In the genomic region with DNA sequence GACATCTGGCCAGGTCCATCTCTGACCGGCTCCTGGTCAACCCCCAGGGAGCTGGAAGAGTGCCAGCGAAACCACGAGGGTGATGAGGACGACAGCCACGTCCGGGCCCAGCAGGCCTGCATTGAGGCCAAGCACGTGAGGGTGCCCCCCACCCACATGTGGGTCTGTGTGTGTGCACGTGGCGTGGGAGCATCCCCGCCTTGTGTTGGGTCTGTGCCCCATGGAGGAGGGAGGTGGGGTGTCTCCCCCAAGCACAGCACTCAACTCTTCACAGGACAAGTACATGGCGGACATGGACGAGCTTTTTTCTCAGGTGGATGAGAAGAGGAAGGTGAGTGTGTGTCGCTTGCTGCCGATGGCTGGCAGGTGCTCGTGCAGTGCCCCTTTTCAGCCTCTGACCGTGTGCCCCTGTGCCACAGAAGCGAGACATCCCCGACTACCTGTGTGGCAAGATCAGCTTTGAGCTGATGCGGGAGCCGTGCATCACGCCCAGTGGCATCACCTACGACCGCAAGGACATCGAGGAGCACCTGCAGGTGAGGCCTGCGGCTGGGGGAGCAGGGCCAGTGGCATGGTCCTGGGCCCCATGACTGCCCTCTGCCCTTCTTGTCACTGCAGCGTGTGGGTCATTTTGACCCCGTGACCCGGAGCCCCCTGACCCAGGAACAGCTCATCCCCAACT, we compare ENCODE assay signal across 9 cellular contexts. TPM values are rescaled to one million over a fixed set of nuclear protein-coding genes. Genes with fewer than 3 reads are reported as not detected.
DNase-seq lines count a peak whose midpoint lies in the region; ATAC-seq, FAIRE-seq and TF ChIP-seq lines count a peak whose summit lies in the region.
"Had no signal": no experiment of that assay in that cellular context is flagged by ENCODE, and none has a peak within 500 bp of the region (broad histone marks: within the 10 kb centered on the region; RNA-seq: fewer than 3 reads in every experiment).

No MANE protein-coding gene starts in this region.

- peaks cover 23% of the 10 kb centered on the region for H3K27me3 Mint-ChIP-seq in GM23338 (ENCODE audit: insufficient read depth, low read depth, poor library complexity)
- H3K27me3 Mint-ChIP-seq in activated CD8-positive, alpha-beta T cell treated with anti-CD3 and anti-CD28 coated beads, Interleukin-2, amount 10 ng/mL, durations not matched to agents 7 days and 5 days (ENCODE audit: low read depth) = no peaks in the 10 kb centered on the region

- no peak overlapping the region for H2AFZ ChIP-seq in GM23338

- ATAC-seq in GM23338 = no peak
- ATAC-seq in activated CD8-positive, alpha-beta T cell treated with anti-CD3 and anti-CD28 coated beads, Interleukin-2, amount 10 ng/mL, durations not matched to agents 7 days and 5 days = no peak
- no peak for ATAC-seq in HG02884 (IDR thresholded peaks at IDR 0.05; ENCODE audit: unreplicated experiment)
- ATAC-seq in HG02970 (IDR thresholded peaks at IDR 0.05; ENCODE audit: low FRiP score, unreplicated experiment) = no peak

- no peak for FAIRE-seq in HTR-8/SVneo (lab: Jason Lieb, UNC)
- FAIRE-seq: endometrium had no signal

- peaks cover 14% of the 10 kb centered on the region; the same call in 1 of the 2 replicates for H4K20me1 ChIP-seq in GM23338 (replicated peaks; ENCODE audit: insufficient read depth)

- no peak overlapping the region for H3K27ac Mint-ChIP-seq in GM23338
- peak overlapping the region; percentile 61 for H3K27ac Mint-ChIP-seq in activated CD8-positive, alpha-beta T cell treated with anti-CD3 and anti-CD28 coated beads, Interleukin-2, amount 10 ng/mL, durations not matched to agents 7 days and 5 days

- H3K4me1 ChIP-seq in GM23338 (ENCODE audit: insufficient read depth) = peaks cover 13% of the 10 kb centered on the region; the same call in 1 of the 2 replicates

- peaks cover 23% of the 10 kb centered on the region for H3K4me1 Mint-ChIP-seq in GM23338
- H3K4me1 Mint-ChIP-seq in activated CD8-positive, alpha-beta T cell treated with anti-CD3 and anti-CD28 coated beads, Interleukin-2, amount 10 ng/mL, durations not matched to agents 7 days and 5 days (ENCODE audit: low read depth) = peaks cover 44% of the 10 kb centered on the region

- H3F3A ChIP-seq in GM23338 (replicated peaks; ENCODE audit: low read depth) = peaks cover 24% of the 10 kb centered on the region

- no peaks in the 10 kb centered on the region; the same call in 1 of the 2 replicates for H3K36me3 ChIP-seq in GM23338 (ENCODE audit: insufficient read depth)

- POLR2A ChIA-PET in activated CD8-positive, alpha-beta T cell treated with anti-CD3 and anti-CD28 coated beads, Interleukin-2, amount 10 ng/mL, durations not matched to agents 7 days and 5 days (lab: Charles Lee) = interaction anchor here (1.3 to 2.4 kb wide), 4 partner anchors 8 to 13 kb away, joined by 3 to 15 read pairs (median 7); a partner anchor contains a TSS

- H3K27ac ChIP-seq in 22Rv1 = peak overlapping the region; percentile 98
- H3K27ac ChIP-seq in GM23338 (ENCODE audit: low read depth) = no peak overlapping the region

- TF ChIP-seq CTCF in 22Rv1 (IDR thresholded peaks at IDR 0.05) = no peak
- no peak for TF ChIP-seq CTCF in GM23338 (conservative IDR thresholded peaks at IDR 0.05; ENCODE audit: low read depth in 2 of 2)

- peak overlapping the region; percentile 71; the same call in 1 of the 2 replicates for H3K4me3 ChIP-seq in GM23338

- CTCF ChIA-PET in activated CD8-positive, alpha-beta T cell treated with anti-CD3 and anti-CD28 coated beads, Interleukin-2, amount 10 ng/mL, durations not matched to agents 7 days and 5 days (lab: Charles Lee) = interaction anchor here (0.9 to 1.7 kb wide), 2 partner anchors 14 to 103 kb away, joined by 3 to 8 read pairs; a partner anchor contains a TSS

- peak overlapping the region; percentile 84 for H3K4me3 Mint-ChIP-seq in GM23338
- peak overlapping the region; percentile 76 for H3K4me3 Mint-ChIP-seq in activated CD8-positive, alpha-beta T cell treated with anti-CD3 and anti-CD28 coated beads, Interleukin-2, amount 10 ng/mL, durations not matched to agents 7 days and 5 days

- H3K79me2 ChIP-seq in GM23338 (replicated peaks; ENCODE audit: insufficient read depth) = peaks cover 9% of the 10 kb centered on the region; the same call in 1 of the 2 replicates

- peaks cover 31% of the 10 kb centered on the region for H3K36me3 Mint-ChIP-seq in GM23338 (ENCODE audit: low read depth)
- peaks cover 28% of the 10 kb centered on the region for H3K36me3 Mint-ChIP-seq in activated CD8-positive, alpha-beta T cell treated with anti-CD3 and anti-CD28 coated beads, Interleukin-2, amount 10 ng/mL, durations not matched to agents 7 days and 5 days (ENCODE audit: low read depth)

- H3K9me3 Mint-ChIP-seq in GM23338 = no peaks in the 10 kb centered on the region; the same call in 1 of the 3 replicates
- H3K9me3 Mint-ChIP-seq in activated CD8-positive, alpha-beta T cell treated with anti-CD3 and anti-CD28 coated beads, Interleukin-2, amount 10 ng/mL, durations not matched to agents 7 days and 5 days (ENCODE audit: insufficient read depth) = no peaks in the 10 kb centered on the region

- no peaks in the 10 kb centered on the region for H3K9me2 ChIP-seq in GM23338 (ENCODE audit: insufficient read depth)

- H3K27me3 ChIP-seq in GM23338 (ENCODE audit: insufficient read depth) = no peaks in the 10 kb centered on the region

- no peak for DNase-seq in GM23338 (ENCODE audit: low spot score)
- DNase-seq in activated CD8-positive, alpha-beta T cell treated with anti-CD3 and anti-CD28 coated beads, Interleukin-2, amount 10 ng/mL, durations not matched to agents 7 days and 5 days = no peak
- DNase-seq in iris pigment epithelial cell (ENCODE audit: low read depth) = peak; percentile 38
- no peak for DNase-seq in NCI-H446 treated with DMSO at 0.1 percent for 48 hours (lab: John Stamatoyannopoulos, UW)
- DNase-seq in HTR-8/SVneo (ENCODE audit: insufficient read length, low spot score) = no peak

- peak overlapping the region; percentile 86 for H3K4me2 ChIP-seq in GM23338

TF ChIP-seq in GM23338, 12 proteins besides CTCF, POLR2A, EP300 and RAD21:
- peak; percentile 3; the same call in 1 of the 2 replicates for TF ChIP-seq POLR2AphosphoS5 (IDR thresholded peaks at IDR 0.05; ENCODE audit: low read depth)
- no peak for TF ChIP-seq EZH2phosphoT487 (IDR thresholded peaks at IDR 0.05; ENCODE audit: unreplicated experiment)

RNA-seq across cellular contexts. Expression of a gene that starts 1.7 kb away (rescaled TPM):
- 108 and 123 TPM in 2 replicates for total RNA-seq in GM23338 (2014; rRNA removed; shearing (Covaris generic))
- 91.7 and 107 TPM in 2 replicates for polyA plus RNA-seq in GM23338 (2016; fragmentation: Nextera tagmentation; extraction: Ambion mirVana)
- 10 to 100 TPM; 80.4 to 86.4 TPM for total RNA-seq in activated CD8-positive, alpha-beta T cell treated with anti-CD3 and anti-CD28 coated beads, Interleukin-2, amount 10 ng/mL, durations not matched to agents 7 days and 5 days

RNA-seq across cellular contexts. Expression of a gene that starts 2.2 kb away (rescaled TPM):
- total RNA-seq in GM23338 (2014; rRNA removed; shearing (Covaris generic)) = 79.3 and 82.5 TPM in 2 replicates
- polyA plus RNA-seq in GM23338 (2016; fragmentation: Nextera tagmentation; extraction: Ambion mirVana) = 43.1 and 48.5 TPM in 2 replicates
- 10 to 100 TPM; 36.1 to 39.0 TPM for total RNA-seq in activated CD8-positive, alpha-beta T cell treated with anti-CD3 and anti-CD28 coated beads, Interleukin-2, amount 10 ng/mL, durations not matched to agents 7 days and 5 days

RNA-seq across cellular contexts. Expression of a gene that starts 6.4 kb away (rescaled TPM):
- total RNA-seq in GM23338 (2014; rRNA removed; shearing (Covaris generic)) = 10.1 and 11.5 TPM in 2 replicates
- 8.4 and 9.2 TPM in 2 replicates for polyA plus RNA-seq in GM23338 (2016; fragmentation: Nextera tagmentation; extraction: Ambion mirVana)
- total RNA-seq in activated CD8-positive, alpha-beta T cell treated with anti-CD3 and anti-CD28 coated beads, Interleukin-2, amount 10 ng/mL, durations not matched to agents 7 days and 5 days = 1 to 10 TPM; 1.4 to 1.9 TPM

RNA-seq across cellular contexts. Expression of a gene that starts 8.3 kb away (rescaled TPM):
- total RNA-seq in GM23338 (2014; rRNA removed; shearing (Covaris generic)) = 11.5 and 15.8 TPM in 2 replicates
- polyA plus RNA-seq in GM23338 (2016; fragmentation: Nextera tagmentation; extraction: Ambion mirVana) = 7.2 and 8.0 TPM in 2 replicates
- total RNA-seq in activated CD8-positive, alpha-beta T cell treated with anti-CD3 and anti-CD28 coated beads, Interleukin-2, amount 10 ng/mL, durations not matched to agents 7 days and 5 days = 10 to 100 TPM; 16.9 to 19.4 TPM

RNA-seq across cellular contexts. Expression of a gene that starts 14.0 kb away (rescaled TPM):
- total RNA-seq in GM23338 (2014; rRNA removed; shearing (Covaris generic)) = 93.8 and 129 TPM in 2 replicates
- polyA plus RNA-seq in GM23338 (2016; fragmentation: Nextera tagmentation; extraction: Ambion mirVana) = 159 and 163 TPM in 2 replicates
- 100 to 1,000 TPM; 135 to 139 TPM for total RNA-seq in activated CD8-positive, alpha-beta T cell treated with anti-CD3 and anti-CD28 coated beads, Interleukin-2, amount 10 ng/mL, durations not matched to agents 7 days and 5 days
